In the genomic region with DNA sequence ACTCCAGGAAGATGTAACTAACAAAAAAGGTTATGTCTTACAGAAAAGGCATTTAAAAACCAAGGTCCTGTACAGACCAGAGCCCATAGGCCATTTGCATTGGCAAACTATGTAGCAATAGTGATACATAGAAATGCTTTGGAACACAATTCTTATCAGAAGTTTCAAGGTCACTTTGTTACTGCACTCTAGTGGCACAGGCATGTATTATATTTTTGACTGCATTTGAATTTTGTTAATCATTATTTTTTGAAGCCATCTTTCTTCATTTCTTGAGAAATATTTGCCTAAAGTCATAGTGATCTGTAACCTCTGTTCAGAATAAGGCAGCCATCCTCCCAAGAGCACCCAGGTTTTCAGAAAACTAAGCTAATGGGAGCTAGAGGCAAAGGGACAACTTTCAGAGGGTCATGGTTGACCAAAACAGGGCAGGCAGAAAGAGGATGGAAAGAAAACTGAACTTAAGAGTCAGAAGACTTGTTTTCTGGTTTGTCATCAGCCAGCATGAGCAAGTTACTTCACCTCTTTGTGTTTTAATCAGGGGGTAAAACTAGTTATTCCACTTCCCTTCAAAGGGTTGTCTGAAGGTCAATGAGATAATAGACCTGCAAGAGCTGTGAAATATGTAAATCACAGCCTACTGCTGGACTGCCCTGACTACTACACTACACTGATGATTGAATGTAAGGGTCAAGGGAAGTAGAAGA, we compare ENCODE assay signal across 9 cellular contexts. TPM values are rescaled to one million over a fixed set of nuclear protein-coding genes. Genes with fewer than 3 reads are reported as not detected.
DNase-seq lines count a peak whose midpoint lies in the region; ATAC-seq and TF ChIP-seq lines count a peak whose summit lies in the region.
"Had no signal": no experiment of that assay in that cellular context is flagged by ENCODE, and none has a peak within 500 bp of the region (broad histone marks: within the 10 kb centered on the region; RNA-seq: fewer than 3 reads in every experiment).

No MANE protein-coding gene starts in this region.

- intact Hi-C loops in mammary epithelial cell (cut with micrococcal nuclease) (loop anchor here (1.0 kb wide), 2 partner anchors 71 to 176 kb away; no protein-coding TSS in a partner anchor), lower lobe of right lung (cut with DNase I) (loop anchor here (5.0 kb wide), 1 partner anchor 176 kb away; no protein-coding TSS in a partner anchor)

- H3K4me3 ChIP-seq in mammary epithelial cell (replicated peaks in 1 of 3; ENCODE audit: insufficient read depth in 1 of 3, low read depth in 2 of 3, low read length in 3 of 3) (no peak overlapping the region), lower lobe of right lung (no peak overlapping the region)
- H3K4me3 ChIP-seq: SJCRH30 had no signal

- H3K4me1 ChIP-seq in mammary epithelial cell (ENCODE audit: insufficient read depth, low read length), result peaks cover 22% of the 10 kb centered on the region
- peaks cover 36% of the 10 kb centered on the region for H3K4me1 ChIP-seq in lower lobe of right lung

- no peak overlapping the region for H3K27ac ChIP-seq in mammary epithelial cell (ENCODE audit: insufficient read depth, low read depth, low read length)
- peak overlapping the region; percentile 0 for H3K27ac ChIP-seq in lower lobe of right lung
- H3K27ac ChIP-seq: SJCRH30 had no signal

- peak; percentile 27 for TF ChIP-seq CTCF in AG09319 (IDR thresholded peaks at IDR 0.05; ENCODE audit: low read depth, low read length)
- TF ChIP-seq CTCF in mammary epithelial cell (conservative IDR thresholded peaks at IDR 0.05 in 1 of 2, IDR thresholded peaks at IDR 0.05 in 1 of 2; ENCODE audit: extremely low read depth in 1 of 2, insufficient read depth in 1 of 2, low read depth in 1 of 2, low read length in 2 of 2), result peak; percentile 29 to 45
- peak; percentile 45 for TF ChIP-seq CTCF in lower lobe of right lung (IDR thresholded peaks at IDR 0.05)

- no peak for TF ChIP-seq EP300 in Ishikawa (IDR thresholded peaks at IDR 0.05; ENCODE audit: borderline replicate concordance)

- no peak for DNase-seq in AG09319 (ENCODE audit: extremely low read depth, low read depth)
- peak; percentile 65 for DNase-seq in mammary epithelial cell
- no peak for DNase-seq in lower lobe of right lung
- no peak for DNase-seq in activated naive CD4-positive, alpha-beta T cell (lab: John Stamatoyannopoulos, UW)
- DNase-seq in NCI-H1436 treated with DMSO at 0.1 percent for 48 hours (lab: John Stamatoyannopoulos, UW), result no peak

- ATAC-seq in lower lobe of right lung, result peak; percentile 83
- ATAC-seq in HG03159 (IDR thresholded peaks at IDR 0.05; ENCODE audit: unreplicated experiment), result no peak
- ATAC-seq in GM21528 (IDR thresholded peaks at IDR 0.05; ENCODE audit: low FRiP score, unreplicated experiment), result no peak

- no TSS peak for BruUV-seq in mammary epithelial cell (replicated peaks; lab: Mats Ljungman, UMichigan)

- peak overlapping the region; percentile 25 for H2AFZ ChIP-seq in mammary epithelial cell (ENCODE audit: low read depth, low read length)

- in situ Hi-C loops in mammary epithelial cell (cut with MboI; ENCODE audit: low sequenced_read_pairs in 2 of 2), result loop anchor here in 1 of 2 donors (5.0 kb wide), 2 partner anchors 71 to 176 kb away; a partner anchor contains a TSS

- no peaks in the 10 kb centered on the region for H3K27me3 ChIP-seq in mammary epithelial cell (ENCODE audit: insufficient read depth, low read length)
- no peaks in the 10 kb centered on the region for H3K27me3 ChIP-seq in lower lobe of right lung (ENCODE audit: low read depth)
- H3K27me3 ChIP-seq: SJCRH30 had no signal

- TF ChIP-seq RAD21 in Ishikawa (IDR thresholded peaks at IDR 0.05; ENCODE audit: low read depth), result peak; percentile 43; the same call in 1 of the 2 replicates

- H3K9me3 ChIP-seq in mammary epithelial cell (replicated peaks; ENCODE audit: insufficient read depth, low read length), result no peaks in the 10 kb centered on the region
- H3K9me3 ChIP-seq in lower lobe of right lung, result no peaks in the 10 kb centered on the region
- H3K9me3 ChIP-seq: SJCRH30 had no signal

- no peaks in the 10 kb centered on the region for H3K79me2 ChIP-seq in mammary epithelial cell (ENCODE audit: insufficient read depth, low read length)

- dilution Hi-C loops in mammary epithelial cell (cut with HindIII; ENCODE audit: low sequenced_read_pairs), result no loop called here

- H3K4me2 ChIP-seq in mammary epithelial cell (ENCODE audit: insufficient read depth, low read depth, low read length), result peak overlapping the region; percentile 2

- H4K20me1 ChIP-seq in mammary epithelial cell (ENCODE audit: insufficient read depth, low read length), result no peaks in the 10 kb centered on the region

- no peaks in the 10 kb centered on the region for H3K36me3 ChIP-seq in mammary epithelial cell (ENCODE audit: insufficient read depth, low read length)
- no peaks in the 10 kb centered on the region for H3K36me3 ChIP-seq in lower lobe of right lung
- H3K36me3 ChIP-seq: SJCRH30 had no signal

- no peak overlapping the region for H3K9ac ChIP-seq in mammary epithelial cell (ENCODE audit: insufficient read depth, low read length)

- CTCF ChIA-PET in mammary epithelial cell (lab: Charles Lee; ENCODE audit: low non-redundant PET), result interaction anchor here (0.6 to 0.9 kb wide), 7 partner anchors 15 to 290 kb away, joined by 3 to 6 read pairs (median 4); a partner anchor contains a TSS

TF ChIP-seq in Ishikawa, 13 proteins besides CTCF, POLR2A, EP300 and RAD21:
- TF ChIP-seq, protein P1, sequence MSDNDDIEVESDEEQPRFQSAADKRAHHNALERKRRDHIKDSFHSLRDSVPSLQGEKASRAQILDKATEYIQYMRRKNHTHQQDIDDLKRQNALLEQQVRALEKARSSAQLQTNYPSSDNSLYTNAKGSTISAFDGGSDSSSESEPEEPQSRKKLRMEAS (IDR thresholded peaks at IDR 0.05), result no peak
- 0 out of 2 replicates have a peak, but pooled peaks have one; percentile 8 for TF ChIP-seq CEBPB (IDR thresholded peaks at IDR 0.05)
TF ChIP-seq in Ishikawa: peak in this region for 1.

RNA-seq across cellular contexts. Expression of a gene that starts 41.5 kb away (rescaled TPM):
- total RNA-seq in mammary epithelial cell (not detected), lower lobe of right lung (0.44 TPM)
- polyA plus RNA-seq in mammary epithelial cell, result 0.08 TPM
- not detected for polyA minus RNA-seq in mammary epithelial cell

Comparison
In these comparisons a context has a peak if more than half of its experiments do, and no peak if none do; other contexts are left out.
1. ATAC-seq: peak in lower lobe of right lung (2 of 2); none in HG03159 (single experiment) and GM21528 (single experiment).
2. Peak in every context shown above with its lines, with median percentiles within 50 percentile points of each other: CTCF ChIP-seq.